ENCODE assay signal across 8 cellular contexts in genomic region chr21:30044447-30045064, GRCh38.
DNase-seq lines count a peak whose midpoint lies in the region; ATAC-seq and TF ChIP-seq lines count a peak whose summit lies in the region.

No MANE protein-coding gene starts in this region.

- no peak for ATAC-seq in HG02885 (IDR thresholded peaks at IDR 0.05; ENCODE audit: poor library complexity, unreplicated experiment)
- ATAC-seq in HG02759 (IDR thresholded peaks at IDR 0.05; ENCODE audit: unreplicated experiment), result no peak
- ATAC-seq in GM18909 (IDR thresholded peaks at IDR 0.05; ENCODE audit: poor library complexity, unreplicated experiment), result no peak

- peaks cover 13% of the 10 kb centered on the region for H3K9me3 Mint-ChIP-seq in nephron

- peak; percentile 84 to 94 (median 89) for TF ChIP-seq CTCF in nephron (IDR thresholded peaks at IDR 0.05; ENCODE audit: unreplicated experiment in 3 of 3)

- no peaks in the 10 kb centered on the region for H3K36me3 Mint-ChIP-seq in nephron (ENCODE audit: low read depth)

- no peaks in the 10 kb centered on the region for H3K4me1 Mint-ChIP-seq in nephron

- no peak overlapping the region for H3K4me3 Mint-ChIP-seq in nephron

- DNase-seq in NCI-H345 (lab: John Stamatoyannopoulos, UW) (peak; percentile 10), NCI-H345 treated with DMSO at 0.1 percent for 48 hours (lab: John Stamatoyannopoulos, UW; ENCODE audit: unreplicated experiment) (no peak), NCI-H1092 (lab: John Stamatoyannopoulos, UW) (peak; percentile 1), cerebellar cortex (ENCODE audit: low spot score) (peak; percentile 18)

- peaks cover under 1% of the 10 kb centered on the region for H3K27me3 Mint-ChIP-seq in nephron (ENCODE audit: low read depth)

- no peak overlapping the region for H3K27ac Mint-ChIP-seq in nephron
